ENCODE assay signal across 28 cellular contexts in genomic region chr10:69661414-69662172, GRCh38.
"Had no signal": no experiment of that assay in that cellular context is flagged by ENCODE, and none has a peak within 500 bp of the region (broad histone marks: within the 10 kb centered on the region; RNA-seq: fewer than 3 reads in every experiment).

No MANE protein-coding gene starts in this region.

- H3K4me3 ChIP-seq: body of pancreas, Peyer's patch, SJSA1 had no signal

- H3K4me1 ChIP-seq: Peyer's patch, SJSA1 had no signal

- H3K36me3 ChIP-seq: Peyer's patch, SJSA1 had no signal

- H3K36me3 Mint-ChIP-seq: activated CD4-positive, alpha-beta memory T cell treated with anti-CD3 and anti-CD28 coated beads for 36 hours; activated naive CD4-positive, alpha-beta T cell treated with anti-CD3 and anti-CD28 coated beads, Interleukin-2, amount 10 ng/mL, durations not matched to agents 7 days and 5 days; activated naive CD8-positive, alpha-beta T cell treated with anti-CD3 and anti-CD28 coated beads for 36 hours had no signal

- H3K9me3 ChIP-seq: body of pancreas, Peyer's patch, SJSA1 had no signal

- H3K27me3 ChIP-seq: body of pancreas, Peyer's patch had no signal

- H3K4me3 Mint-ChIP-seq: activated CD4-positive, alpha-beta memory T cell treated with anti-CD3 and anti-CD28 coated beads for 36 hours; activated CD4-positive, alpha-beta T cell treated with anti-CD3 and anti-CD28 coated beads, Interleukin-2, amount 10 ng/mL, durations not matched to agents 7 days and 5 days; activated naive CD4-positive, alpha-beta T cell treated with anti-CD3 and anti-CD28 coated beads, Interleukin-2, amount 10 ng/mL, durations not matched to agents 7 days and 5 days; activated naive CD8-positive, alpha-beta T cell treated with anti-CD3 and anti-CD28 coated beads for 36 hours; activated T-cell treated with anti-CD3 and anti-CD28 coated beads, Interleukin-2, amount 50 U/mL, for 72 hours; T-helper 2 cell treated with Interferon-gamma antibody and Interleukin-4, amounts not matched to agents 5 μg/mL and 100 μg/mL, for 36 hours had no signal

- H3K9me3 Mint-ChIP-seq: activated CD4-positive, alpha-beta memory T cell treated with anti-CD3 and anti-CD28 coated beads for 36 hours; activated CD4-positive, alpha-beta T cell treated with anti-CD3 and anti-CD28 coated beads, Interleukin-2, amount 10 ng/mL, durations not matched to agents 7 days and 5 days; activated naive CD4-positive, alpha-beta T cell treated with anti-CD3 and anti-CD28 coated beads, Interleukin-2, amount 10 ng/mL, durations not matched to agents 7 days and 5 days; activated naive CD8-positive, alpha-beta T cell treated with anti-CD3 and anti-CD28 coated beads for 36 hours; activated T-cell treated with anti-CD3 and anti-CD28 coated beads, Interleukin-2, amount 50 U/mL, for 72 hours; activated T-helper 2 cell treated with anti-CD3 and anti-CD28 coated beads, Interferon-gamma antibody, Interleukin-2, Interleukin-4, amounts not matched to agents 10 μg/mL and 5 μg/mL and 100 μg/mL, durations not matched to agents 14 hours and 24 hours and 36 hours; T-helper 2 cell treated with Interferon-gamma antibody and Interleukin-4, amounts not matched to agents 5 μg/mL and 100 μg/mL, for 36 hours had no signal

- H3K27ac Mint-ChIP-seq: activated CD4-positive, alpha-beta memory T cell treated with anti-CD3 and anti-CD28 coated beads for 36 hours; activated CD4-positive, alpha-beta T cell treated with anti-CD3 and anti-CD28 coated beads, Interleukin-2, amount 10 ng/mL, durations not matched to agents 7 days and 5 days; activated naive CD4-positive, alpha-beta T cell treated with anti-CD3 and anti-CD28 coated beads, Interleukin-2, amount 10 ng/mL, durations not matched to agents 7 days and 5 days; activated naive CD8-positive, alpha-beta T cell treated with anti-CD3 and anti-CD28 coated beads for 36 hours; activated T-cell treated with anti-CD3 and anti-CD28 coated beads, Interleukin-2, amount 50 U/mL, for 72 hours; activated T-helper 2 cell treated with anti-CD3 and anti-CD28 coated beads, Interferon-gamma antibody, Interleukin-2, Interleukin-4, amounts not matched to agents 10 μg/mL and 5 μg/mL and 100 μg/mL, durations not matched to agents 14 hours and 24 hours and 36 hours; T-helper 2 cell treated with Interferon-gamma antibody and Interleukin-4, amounts not matched to agents 5 μg/mL and 100 μg/mL, for 36 hours had no signal

- H3K27ac ChIP-seq: body of pancreas, Peyer's patch, RWPE1, SJSA1 had no signal

- DNase-seq: activated CD4-positive, alpha-beta memory T cell treated with anti-CD3 and anti-CD28 coated beads for 36 hours; activated CD4-positive, alpha-beta T cell treated with anti-CD3 and anti-CD28 coated beads, Interleukin-2, amount 10 ng/mL, durations not matched to agents 7 days and 5 days; activated CD4-positive, CD25-positive, alpha-beta regulatory T cell; activated CD8-positive, alpha-beta memory T cell treated with anti-CD3 and anti-CD28 coated beads for 24 hours; activated gamma-delta T cell treated with Interleukin-2 at 50 U/mL for 16 hours; activated naive CD4-positive, alpha-beta T cell treated with anti-CD3 and anti-CD28 coated beads, Interleukin-2, amount 10 ng/mL, durations not matched to agents 7 days and 5 days; activated naive CD8-positive, alpha-beta T cell treated with anti-CD3 and anti-CD28 coated beads for 36 hours; activated T-cell treated with anti-CD3 and anti-CD28 coated beads, Interleukin-2, amount 50 U/mL, for 72 hours; anterior cingulate cortex; central memory CD4-positive, alpha-beta T cell; Kasumi-1; KBM-7; NCI-H187 treated with DMSO at 0.1 percent for 48 hours; NCI-H2081 treated with DMSO at 0.1 percent for 48 hours; NCI-H2227 treated with DMSO at 0.1 percent for 48 hours; NCI-H446 treated with DMSO at 0.1 percent for 48 hours; NCI-H524 treated with DMSO at 0.1 percent for 48 hours; NCI-H82; OCI-M1; Peyer's patch; Right ventricle myocardium superior; SW 1271 had no signal

- ATAC-seq: activated T-cell treated with anti-CD3 and anti-CD28 coated beads, Interleukin-2, amount 50 U/mL, for 72 hours; body of pancreas; SK-N-SH treated with all-trans-retinoic acid at 6 μM for 48 hours had no signal
